Comparison of ENCODE assay signal across 8 cellular contexts in genomic region chr17:67421869-67422273, GRCh38. TPM values are rescaled to one million over a fixed set of nuclear protein-coding genes. Genes with fewer than 3 reads are reported as not detected.
DNase-seq lines count a peak whose midpoint lies in the region; ATAC-seq and TF ChIP-seq lines count a peak whose summit lies in the region.

No MANE protein-coding gene starts in this region.

- ATAC-seq in GM21529 (IDR thresholded peaks at IDR 0.05; ENCODE audit: unreplicated experiment), result no peak

- TF ChIP-seq POLR2A in NB4 (IDR thresholded peaks at IDR 0.05; ENCODE audit: extremely low read depth, insufficient read length), result no peak

- H3K27ac ChIP-seq in left ventricle myocardium inferior (replicated peaks), result peak overlapping the region; percentile 87

- H3K9me3 ChIP-seq in left ventricle myocardium inferior (replicated peaks), result no peaks in the 10 kb centered on the region

- peak; percentile 85 for DNase-seq in EH (ENCODE audit: low read depth)
- DNase-seq in NB4 (ENCODE audit: low read depth), result peak; percentile 77
- DNase-seq in activated T-helper 1 cell treated with Interleukin-2 at 50 U/mL for 16 hours (ENCODE audit: low read depth), result peak; percentile 47
- DNase-seq in left ventricle myocardium inferior, result no peak
- peak; percentile 30 for DNase-seq in stimulated activated CD8-positive, alpha-beta memory T cell treated with anti-CD3 and anti-CD28 coated beads, Interleukin-15, amount 100 ng/mL, for 1 hour (ENCODE audit: low read depth)
- DNase-seq in middle frontal gyrus (ENCODE audit: extremely low spot score, low spot score), result no peak
- no peak for DNase-seq in NCI-H345 (lab: John Stamatoyannopoulos, UW)

- no peak overlapping the region for H3K4me3 ChIP-seq in NB4 (ENCODE audit: low read depth, low read length)
- no peak overlapping the region for H3K4me3 ChIP-seq in left ventricle myocardium inferior

- H3K27me3 ChIP-seq in left ventricle myocardium inferior (ENCODE audit: low read depth), result no peaks in the 10 kb centered on the region

- TF ChIP-seq CTCF in NB4 (IDR thresholded peaks at IDR 0.05; ENCODE audit: low read depth, low read length) (no peak), left ventricle myocardium inferior (IDR thresholded peaks at IDR 0.05; ENCODE audit: borderline replicate concordance) (no peak)

- intact Hi-C loops in left ventricle myocardium inferior (cut with micrococcal nuclease), result no loop called here

- no peaks in the 10 kb centered on the region for H3K36me3 ChIP-seq in left ventricle myocardium inferior

- H3K4me1 ChIP-seq in left ventricle myocardium inferior, result peaks cover 37% of the 10 kb centered on the region

RNA-seq across cellular contexts. Expression of gene PITPNC1, which starts 44.8 kb away (rescaled TPM):
- total RNA-seq in left ventricle myocardium inferior, result 8.1 TPM

RNA-seq across cellular contexts. Expression of gene PSMD12, which starts 55.5 kb away (rescaled TPM):
- 45.0 TPM for total RNA-seq in left ventricle myocardium inferior

Comparison
In these comparisons a context has a peak if more than half of its experiments do, and no peak if none do; other contexts are left out.
1. DNase-seq: peak in EH (single experiment), NB4 (single experiment), activated T-helper 1 cell treated with Interleukin-2 at 50 U/mL for 16 hours (single experiment) and stimulated activated CD8-positive, alpha-beta memory T cell treated with anti-CD3 and anti-CD28 coated beads, Interleukin-15, amount 100 ng/mL, for 1 hour (single experiment); none in left ventricle myocardium inferior (single experiment), middle frontal gyrus (single experiment) and NCI-H345 (single experiment).